14 cellular contexts compared by ENCODE assay signal in the genomic region with DNA sequence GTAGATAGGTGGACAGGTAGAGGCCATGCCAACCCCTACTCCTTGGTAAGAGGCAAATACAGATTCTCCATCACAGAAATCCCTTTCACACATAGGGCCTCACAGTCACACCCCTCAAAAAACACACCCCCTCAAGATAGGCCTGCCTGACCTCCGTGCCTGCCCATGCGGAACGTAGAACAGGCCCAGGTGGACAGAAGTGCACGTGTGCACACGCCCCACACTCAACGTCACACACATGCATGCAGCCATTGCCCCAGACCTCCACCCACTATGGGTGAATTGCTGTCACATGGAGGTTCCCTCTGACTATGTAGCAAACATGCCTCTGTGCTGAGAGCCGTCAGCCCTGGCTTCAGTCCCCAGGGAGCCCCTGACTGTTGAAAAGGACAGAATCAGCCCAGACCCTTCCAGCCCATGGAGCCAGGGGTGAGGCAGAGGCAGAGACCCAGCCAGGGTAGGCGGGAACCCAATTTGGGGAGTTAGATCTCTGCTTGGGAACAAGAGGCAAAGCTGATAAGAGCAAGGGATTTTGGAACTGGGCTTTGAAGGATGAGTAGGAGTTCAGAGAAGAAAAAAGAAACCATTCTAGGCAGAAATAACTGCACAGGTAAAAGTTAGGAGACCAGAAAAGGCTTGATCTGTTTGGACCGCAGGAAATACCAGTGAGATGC. TPM values are rescaled to one million over a fixed set of nuclear protein-coding genes. Genes with fewer than 3 reads are reported as not detected.
"Had no signal": no experiment of that assay in that cellular context is flagged by ENCODE, and none has a peak within 500 bp of the region (broad histone marks: within the 10 kb centered on the region; RNA-seq: fewer than 3 reads in every experiment).

No MANE protein-coding gene starts in this region.

- H3K27ac Mint-ChIP-seq: activated CD8-positive, alpha-beta T cell treated with anti-CD3 and anti-CD28 coated beads for 36 hours; activated naive CD8-positive, alpha-beta T cell; stimulated activated memory B cell treated with anti-CD40 and anti-IgM and Interleukin-4, amounts not matched to agents 10 μg/mL and 1 μg/mL and 100 μg/mL, for 72 hours; T-cell had no signal

- H3K27me3 ChIP-seq: body of pancreas, heart left ventricle, vagina had no signal

- H3K4me3 ChIP-seq: body of pancreas, heart left ventricle, tibial artery, vagina had no signal

- H3K9me3 ChIP-seq: body of pancreas, heart left ventricle, tibial artery, vagina had no signal

- H3K27me3 Mint-ChIP-seq: activated CD8-positive, alpha-beta T cell treated with anti-CD3 and anti-CD28 coated beads for 36 hours; activated naive CD8-positive, alpha-beta T cell had no signal

- H3K9me3 Mint-ChIP-seq: activated CD8-positive, alpha-beta T cell treated with anti-CD3 and anti-CD28 coated beads for 36 hours; activated T-cell treated with anti-CD3 and anti-CD28 coated beads, Interleukin-2, amount 50 U/mL, for 4 hours; stimulated activated memory B cell treated with anti-CD40 and anti-IgM and Interleukin-4, amounts not matched to agents 10 μg/mL and 1 μg/mL and 100 μg/mL, for 72 hours; T-cell had no signal

- H3K4me3 Mint-ChIP-seq: activated CD8-positive, alpha-beta T cell treated with anti-CD3 and anti-CD28 coated beads for 36 hours; activated naive CD8-positive, alpha-beta T cell; activated T-cell treated with anti-CD3 and anti-CD28 coated beads, Interleukin-2, amount 50 U/mL, for 4 hours; stimulated activated memory B cell treated with anti-CD40 and anti-IgM and Interleukin-4, amounts not matched to agents 10 μg/mL and 1 μg/mL and 100 μg/mL, for 72 hours had no signal

- H3K36me3 Mint-ChIP-seq: activated naive CD8-positive, alpha-beta T cell; T-cell had no signal

- H3K27ac ChIP-seq: body of pancreas, epithelial cell of prostate, heart left ventricle, tibial artery, vagina had no signal

- DNase-seq: cortex of kidney had no signal

RNA-seq across cellular contexts. Expression of a gene that starts 32.1 kb away (rescaled TPM):
- total RNA-seq: activated CD8-positive, alpha-beta T cell treated with anti-CD3 and anti-CD28 coated beads for 36 hours; heart left ventricle; lung microvascular endothelial cell; myocyte; vagina had no signal
- polyA plus RNA-seq: fibroblast of lung, heart left ventricle had no signal

RNA-seq across cellular contexts. Expression of a gene that starts 43.8 kb away (rescaled TPM):
- total RNA-seq: fibroblast of lung, vagina had no signal
